In the genomic region with DNA sequence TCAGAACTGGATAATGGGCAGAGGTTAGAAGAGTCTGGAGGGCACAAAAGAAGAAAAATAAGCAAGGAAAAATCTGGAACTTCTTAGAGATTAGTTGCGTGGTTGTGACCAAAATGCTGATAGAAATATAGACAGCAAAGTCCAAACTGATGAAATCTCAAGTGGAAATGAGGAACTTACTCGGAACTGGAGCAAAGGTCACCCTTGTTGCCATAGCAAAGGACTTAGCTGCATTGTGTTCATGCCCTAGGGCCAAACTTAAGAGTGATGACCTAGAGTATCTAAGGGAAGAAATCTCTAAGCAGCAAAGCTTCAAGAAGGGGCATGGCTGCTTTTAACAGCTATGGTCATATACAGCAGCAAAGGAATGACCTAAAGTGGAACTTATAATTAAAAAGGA, we compare ENCODE assay signal across 10 cellular contexts.
DNase-seq lines count a peak whose midpoint lies in the region; ATAC-seq and TF ChIP-seq lines count a peak whose summit lies in the region.
"Had no signal": no experiment of that assay in that cellular context is flagged by ENCODE, and none has a peak within 500 bp of the region (broad histone marks: within the 10 kb centered on the region; RNA-seq: fewer than 3 reads in every experiment).

No MANE protein-coding gene starts in this region.

- TF ChIP-seq CTCF in cardiac fibroblast (IDR thresholded peaks at IDR 0.05; ENCODE audit: low read depth, low read length): no peak
- no peak for TF ChIP-seq CTCF in lung (IDR thresholded peaks at IDR 0.05; ENCODE audit: control extremely low read depth, extremely low read depth)
- no peak for TF ChIP-seq CTCF in prostate gland (IDR thresholded peaks at IDR 0.05)

- no peak for TF ChIP-seq POLR2A in prostate gland (IDR thresholded peaks at IDR 0.05)

- H3K36me3 ChIP-seq in lung (ENCODE audit: control insufficient read depth in 2 of 2, insufficient read depth in 2 of 2, low read length in 2 of 2) (no peaks in the 10 kb centered on the region), prostate gland (no peaks in the 10 kb centered on the region)
- H3K36me3 ChIP-seq: right atrium auricular region had no signal

- H3K27ac ChIP-seq in lung (ENCODE audit: low read depth in 1 of 2, low read length in 1 of 2) (no peak overlapping the region), prostate gland (no peak overlapping the region)
- H3K27ac ChIP-seq: right atrium auricular region had no signal

- ATAC-seq in lung (ENCODE audit: insufficient read depth, low FRiP score) (peak; percentile 51), GM21515 (IDR thresholded peaks at IDR 0.05; ENCODE audit: unreplicated experiment) (no peak)

- peak; percentile 88 for DNase-seq in CD1c-positive myeloid dendritic cell (ENCODE audit: extremely low spot score)
- DNase-seq in MV-4-11 (lab: John Stamatoyannopoulos, UW): peak; percentile 96
- DNase-seq in cardiac fibroblast (ENCODE audit: low read depth in 2 of 2): peak; percentile 17 to 45
- DNase-seq in lung (ENCODE audit: low spot score): no peak
- DNase-seq in NCI-H1105 treated with DMSO at 0.1 percent for 48 hours (lab: John Stamatoyannopoulos, UW): no peak
- DNase-seq in UCSD-AML1 (lab: John Stamatoyannopoulos, UW; ENCODE audit: unreplicated experiment): no peak
- no peak for DNase-seq in prostate gland (ENCODE audit: low spot score)
- DNase-seq: NCI-H524 treated with DMSO at 0.1 percent for 48 hours had no signal

- H3K4me1 ChIP-seq in lung (ENCODE audit: control insufficient read depth in 2 of 2, insufficient read depth in 2 of 2, low read length in 2 of 2) (no peaks in the 10 kb centered on the region), prostate gland (replicated peaks) (no peaks in the 10 kb centered on the region)
- H3K4me1 ChIP-seq: right atrium auricular region had no signal

- intact Hi-C loops in prostate gland (cut with DNase I): no loop called here

- H3K9me3 ChIP-seq in lung (ENCODE audit: control insufficient read depth in 2 of 2, insufficient read depth in 1 of 2, low read length in 1 of 2) (peaks cover 0 to 3% of the 10 kb centered on the region in 2 donors), prostate gland (no peaks in the 10 kb centered on the region)
- H3K9me3 ChIP-seq: right atrium auricular region had no signal

- no peak overlapping the region for H3K4me3 ChIP-seq in cardiac fibroblast (replicated peaks in 1 of 2; ENCODE audit: low read depth in 2 of 2, low read length in 2 of 2)
- H3K4me3 ChIP-seq in lung: no peak overlapping the region
- no peak overlapping the region for H3K4me3 ChIP-seq in prostate gland
- H3K4me3 ChIP-seq: right atrium auricular region had no signal

- 40 to 65% methylated on average over 2 of the region's 2 CpGs for WGBS in lung, 2 donors
- 83% methylated on average over 2 of the region's 2 CpGs for WGBS in prostate gland

- H3K27me3 ChIP-seq in lung (ENCODE audit: control insufficient read depth, insufficient read depth) (no peaks in the 10 kb centered on the region), prostate gland (replicated peaks; ENCODE audit: insufficient read depth) (no peaks in the 10 kb centered on the region)
- H3K27me3 ChIP-seq: right atrium auricular region had no signal

Comparison
In these comparisons a context has a peak if more than half of its experiments do, and no peak if none do; other contexts are left out.
1. DNase-seq: peak in CD1c-positive myeloid dendritic cell (single experiment), MV-4-11 (single experiment) and cardiac fibroblast (2 of 2); none in lung (single experiment), NCI-H1105 treated with DMSO at 0.1 percent for 48 hours (single experiment), UCSD-AML1 (single experiment) and prostate gland (single experiment).